Comparison of ENCODE assay signal across 11 cellular contexts in the genomic region with DNA sequence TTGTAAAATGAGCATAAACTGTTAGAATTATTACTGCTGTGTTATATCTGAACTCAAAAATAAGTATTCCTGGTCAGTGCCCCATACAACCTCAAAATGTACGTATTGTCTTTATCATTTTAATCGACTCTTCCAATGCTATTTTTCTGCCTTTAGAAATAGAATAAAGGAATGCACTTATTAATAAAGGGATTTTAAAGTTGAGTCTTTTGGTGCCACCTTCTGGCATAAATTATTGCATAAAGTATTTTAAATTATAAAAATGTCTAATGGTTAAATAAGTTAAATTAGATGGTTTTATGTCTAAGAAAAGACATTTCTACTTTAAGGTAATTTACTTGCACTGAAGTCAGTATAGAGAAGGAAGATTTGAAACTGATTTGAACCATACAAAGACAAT.
DNase-seq lines count a peak whose midpoint lies in the region; ATAC-seq and TF ChIP-seq lines count a peak whose summit lies in the region.
"Had no signal": no experiment of that assay in that cellular context is flagged by ENCODE, and none has a peak within 500 bp of the region (broad histone marks: within the 10 kb centered on the region; RNA-seq: fewer than 3 reads in every experiment).

No MANE protein-coding gene starts in this region.

- TF ChIP-seq CTCF in colonic mucosa (IDR thresholded peaks at IDR 0.05) (peak; percentile 22), thoracic aorta (IDR thresholded peaks at IDR 0.05) (peak; percentile 17), Calu3 (IDR thresholded peaks at IDR 0.05; ENCODE audit: unreplicated experiment) (no peak)

- H3K9me3 Mint-ChIP-seq in Calu3 (ENCODE audit: low read depth, unreplicated experiment): no peaks in the 10 kb centered on the region

- no peak overlapping the region for H3K9ac ChIP-seq in colonic mucosa (ENCODE audit: low read depth in 2 of 2, low read length in 2 of 2)

- H3K4me1 Mint-ChIP-seq in Calu3 (ENCODE audit: low read depth, unreplicated experiment): no peaks in the 10 kb centered on the region

- H3K4me1 ChIP-seq in colonic mucosa (no peaks in the 10 kb centered on the region), thoracic aorta (ENCODE audit: control insufficient read depth in 1 of 2, low read depth in 2 of 2) (no peaks in the 10 kb centered on the region)

- CTCF ChIA-PET in Calu3 (lab: Charles Lee): interaction anchor here (0.5 to 1.3 kb wide), 3 partner anchors 303 to 424 kb away, joined by 3 to 9 read pairs (median 4); no protein-coding TSS in a partner anchor

- H3K36me3 ChIP-seq in colonic mucosa: no peaks in the 10 kb centered on the region
- no peaks in the 10 kb centered on the region for H3K36me3 ChIP-seq in thoracic aorta

- H3K27ac ChIP-seq in colonic mucosa: no peak overlapping the region
- no peak overlapping the region for H3K27ac ChIP-seq in thoracic aorta

- peak; percentile 1 for DNase-seq in NCI-H82 (lab: John Stamatoyannopoulos, UW)
- no peak for DNase-seq in NCI-H82 treated with DMSO at 0.1 percent for 48 hours (lab: John Stamatoyannopoulos, UW; ENCODE audit: unreplicated experiment)
- DNase-seq in NAMALWA (ENCODE audit: low spot score): peak; percentile 38
- DNase-seq in colonic mucosa: no peak
- no peak for DNase-seq in thoracic aorta (ENCODE audit: low spot score)
- no peak for DNase-seq in HCEC 1CT
- DNase-seq in Calu3: no peak
- DNase-seq: aorta; C1 segment of cervical spinal cord; NK-92 treated with Interleukin-12 subunit alpha and Interleukin-12 subunit beta, amount 100 ng/mL, for 24 hours had no signal

- no peak overlapping the region for H3K27ac Mint-ChIP-seq in Calu3 (ENCODE audit: unreplicated experiment)

- intact Hi-C loops in colonic mucosa (cut with DNase I): no loop called here
- intact Hi-C loops in Calu3 (cut with micrococcal nuclease; ENCODE audit: unreplicated experiment): loop anchor here (1.0 to 5.0 kb wide), 3 partner anchors 303 to 755 kb away; no protein-coding TSS in a partner anchor

- TF ChIP-seq POLR2A in GM18505 (IDR thresholded peaks at IDR 0.05; ENCODE audit: borderline replicate concordance, extremely low read depth, insufficient read depth, insufficient read length): no peak

- no peaks in the 10 kb centered on the region for H3K27me3 Mint-ChIP-seq in Calu3 (ENCODE audit: unreplicated experiment)

- no peak overlapping the region for H3K4me3 ChIP-seq in colonic mucosa
- H3K4me3 ChIP-seq in thoracic aorta: no peak overlapping the region

- H3K9me3 ChIP-seq in colonic mucosa (no peaks in the 10 kb centered on the region), thoracic aorta (no peaks in the 10 kb centered on the region)

- no peak for ATAC-seq in thoracic aorta (ENCODE audit: insufficient number of reproducible peaks, low FRiP score, low read depth)
- ATAC-seq in GM18505 (IDR thresholded peaks at IDR 0.05; ENCODE audit: unreplicated experiment): no peak

- no peaks in the 10 kb centered on the region for H3K27me3 ChIP-seq in colonic mucosa
- no peaks in the 10 kb centered on the region for H3K27me3 ChIP-seq in thoracic aorta (replicated peaks; ENCODE audit: insufficient read depth)

- BruUV-seq in Calu3 (replicated peaks; lab: Mats Ljungman, UMichigan): no TSS peak

- H3K4me3 Mint-ChIP-seq in Calu3 (ENCODE audit: low read depth, unreplicated experiment): no peak overlapping the region

- no peaks in the 10 kb centered on the region for H3K36me3 Mint-ChIP-seq in Calu3 (ENCODE audit: insufficient read depth, unreplicated experiment)

Comparison
In these comparisons a context has a peak if more than half of its experiments do, and no peak if none do; other contexts are left out.
1. DNase-seq: peak in NCI-H82 (single experiment) and NAMALWA (single experiment); none in NCI-H82 treated with DMSO at 0.1 percent for 48 hours (single experiment), colonic mucosa (single experiment), thoracic aorta (single experiment), HCEC 1CT (single experiment) and Calu3 (single experiment).